ENCODE assay signal across 18 cellular contexts in the genomic region with DNA sequence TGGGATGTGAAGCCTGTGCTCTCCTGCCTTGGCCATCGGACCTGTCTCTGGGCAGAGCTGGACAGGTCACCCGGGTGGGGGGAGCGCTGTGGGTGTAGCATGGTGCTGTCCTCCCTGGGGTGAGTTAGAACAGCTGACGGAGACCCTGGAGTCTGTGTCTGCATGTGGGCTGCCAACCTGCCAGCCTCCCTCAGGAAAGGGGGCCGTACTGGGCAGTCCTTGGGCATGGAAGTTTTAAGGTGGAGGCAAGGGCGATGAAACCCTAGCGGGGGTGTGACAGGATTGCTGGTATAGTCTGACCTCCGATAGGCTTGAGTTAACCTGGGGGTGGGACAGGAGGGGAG. TPM values are rescaled to one million over a fixed set of nuclear protein-coding genes. Genes with fewer than 3 reads are reported as not detected.
DNase-seq lines count a peak whose midpoint lies in the region; ATAC-seq, FAIRE-seq and TF ChIP-seq lines count a peak whose summit lies in the region.
"Had no signal": no experiment of that assay in that cellular context is flagged by ENCODE, and none has a peak within 500 bp of the region (broad histone marks: within the 10 kb centered on the region; RNA-seq: fewer than 3 reads in every experiment).

No MANE protein-coding gene starts in this region.

- peaks cover 13 to 14% of the 10 kb centered on the region in 2 donors for H3K4me1 Mint-ChIP-seq in effector memory CD8-positive, alpha-beta T cell (ENCODE audit: low read depth in 2 of 2)
- peaks cover 7 to 33% (median 12%) of the 10 kb centered on the region in 3 donors for H3K4me1 Mint-ChIP-seq in CD8-positive, alpha-beta memory T cell
- no peaks in the 10 kb centered on the region for H3K4me1 Mint-ChIP-seq in mesothelial cell of epicardium

- intact Hi-C loops in left colon (cut with DNase I, micrococcal nuclease), result no loop called here

- H3K36me3 ChIP-seq in mesodermal cell (ENCODE audit: control insufficient read depth, insufficient read depth, low read length), result peaks cover 4% of the 10 kb centered on the region
- no peaks in the 10 kb centered on the region for H3K36me3 ChIP-seq in suprapubic skin
- no peaks in the 10 kb centered on the region for H3K36me3 ChIP-seq in CD8-positive, alpha-beta memory T cell (ENCODE audit: insufficient read depth, low read length)
- H3K36me3 ChIP-seq: neutrophil had no signal

- POLR2A ChIA-PET in CD8-positive, alpha-beta memory T cell (lab: Charles Lee), result no interaction called here

- H3K4me3 ChIP-seq in mesodermal cell (ENCODE audit: extremely low read depth, insufficient read depth, low read length, poor library complexity, severe bottlenecking) (peak overlapping the region; percentile 32), suprapubic skin (peak overlapping the region; percentile 43)
- no peak overlapping the region for H3K4me3 ChIP-seq in CD8-positive, alpha-beta memory T cell (ENCODE audit: low read length)

- no peaks in the 10 kb centered on the region for H3K9me3 ChIP-seq in mesodermal cell (ENCODE audit: control insufficient read depth, low read length)
- no peaks in the 10 kb centered on the region for H3K9me3 ChIP-seq in suprapubic skin
- no peaks in the 10 kb centered on the region for H3K9me3 ChIP-seq in CD8-positive, alpha-beta memory T cell (ENCODE audit: low read length)
- H3K9me3 ChIP-seq: neutrophil had no signal

- H3K9me3 Mint-ChIP-seq in effector memory CD8-positive, alpha-beta T cell, result no peaks in the 10 kb centered on the region
- no peaks in the 10 kb centered on the region for H3K9me3 Mint-ChIP-seq in CD8-positive, alpha-beta memory T cell
- H3K9me3 Mint-ChIP-seq in mesothelial cell of epicardium, result no peaks in the 10 kb centered on the region
- H3K9me3 Mint-ChIP-seq: IgD-negative memory B cell had no signal

- TF ChIP-seq CTCF in suprapubic skin (IDR thresholded peaks at IDR 0.05), result no peak
- TF ChIP-seq CTCF in mesothelial cell of epicardium (IDR thresholded peaks at IDR 0.05; ENCODE audit: unreplicated experiment), result no peak

- peak; percentile 76 for FAIRE-seq in HTR-8/SVneo (lab: Jason Lieb, UNC)
- FAIRE-seq: bronchial epithelial cell had no signal

- TF ChIP-seq EP300 in suprapubic skin (IDR thresholded peaks at IDR 0.05), result no peak

- H3K27me3 ChIP-seq in suprapubic skin, result peaks cover 71% of the 10 kb centered on the region
- peaks cover 26% of the 10 kb centered on the region for H3K27me3 ChIP-seq in CD8-positive, alpha-beta memory T cell (ENCODE audit: insufficient read depth, low read length, poor library complexity, severe bottlenecking)

- H3K27ac ChIP-seq in mesodermal cell (ENCODE audit: low read depth, low read length, severe bottlenecking) (no peak overlapping the region), suprapubic skin (no peak overlapping the region)
- no peak overlapping the region for H3K27ac ChIP-seq in CD8-positive, alpha-beta memory T cell (ENCODE audit: low read depth, low read length)
- H3K27ac ChIP-seq: neutrophil had no signal

- H3K27ac Mint-ChIP-seq in effector memory CD8-positive, alpha-beta T cell, result no peak overlapping the region
- H3K27ac Mint-ChIP-seq in CD8-positive, alpha-beta memory T cell, result no peak overlapping the region
- no peak overlapping the region for H3K27ac Mint-ChIP-seq in mesothelial cell of epicardium
- H3K27ac Mint-ChIP-seq: IgD-negative memory B cell had no signal

- DNase-seq in HTR-8/SVneo (ENCODE audit: insufficient read length, low spot score) (no peak), suprapubic skin (ENCODE audit: low spot score in 2 of 2) (no peak), NCI-H524 treated with DMSO at 0.1 percent for 48 hours (lab: John Stamatoyannopoulos, UW) (no peak), left colon (no peak), mesothelial cell of epicardium (ENCODE audit: low spot score in 2 of 2, unreplicated experiment in 2 of 2) (no peak)
- no peak for DNase-seq in effector memory CD8-positive, alpha-beta T cell
- no peak for DNase-seq in CD8-positive, alpha-beta memory T cell
- DNase-seq: activated CD4-positive, alpha-beta T cell treated with anti-CD3 and anti-CD28 coated beads, Interleukin-2, amount 50 U/mL, for 48 hours; activated effector memory CD4-positive, alpha-beta T cell treated with anti-CD3 and anti-CD28 coated beads, Interleukin-2, amount 50 U/mL, for 16 hours; GDM1; NCI-H1417 treated with DMSO at 0.1 percent for 48 hours; NCI-H510A had no signal

- H3K27me3 Mint-ChIP-seq in effector memory CD8-positive, alpha-beta T cell, result peaks cover 34 to 59% of the 10 kb centered on the region in 2 donors
- H3K27me3 Mint-ChIP-seq in CD8-positive, alpha-beta memory T cell, result peaks cover 34 to 38% of the 10 kb centered on the region in 2 donors
- peaks cover 77% of the 10 kb centered on the region for H3K27me3 Mint-ChIP-seq in mesothelial cell of epicardium (ENCODE audit: low read depth)

- peaks cover 5% of the 10 kb centered on the region for H3K36me3 Mint-ChIP-seq in effector memory CD8-positive, alpha-beta T cell (ENCODE audit: insufficient read depth)
- no peaks in the 10 kb centered on the region for H3K36me3 Mint-ChIP-seq in CD8-positive, alpha-beta memory T cell
- no peaks in the 10 kb centered on the region for H3K36me3 Mint-ChIP-seq in mesothelial cell of epicardium
- H3K36me3 Mint-ChIP-seq: IgD-negative memory B cell had no signal

- peaks cover 17% of the 10 kb centered on the region for H3K4me1 ChIP-seq in mesodermal cell (ENCODE audit: control insufficient read depth, insufficient read depth, low read length, poor library complexity, severe bottlenecking)
- peaks cover 38% of the 10 kb centered on the region for H3K4me1 ChIP-seq in suprapubic skin
- peaks cover 6% of the 10 kb centered on the region for H3K4me1 ChIP-seq in CD8-positive, alpha-beta memory T cell (ENCODE audit: insufficient read depth, low read length)

- CTCF ChIA-PET in CD8-positive, alpha-beta memory T cell (lab: Charles Lee), result interaction anchor here (0.6 to 1.5 kb wide), 2 partner anchors 9 to 67 kb away, joined by 3 read pairs; no protein-coding TSS in a partner anchor

- H3K4me3 Mint-ChIP-seq in effector memory CD8-positive, alpha-beta T cell, result peak overlapping the region; percentile 19 to 50
- H3K4me3 Mint-ChIP-seq in CD8-positive, alpha-beta memory T cell, result peak overlapping the region in 1 of 7 donors; percentile 68
- H3K4me3 Mint-ChIP-seq in mesothelial cell of epicardium, result no peak overlapping the region

- 96 to 100% methylated on average over 5 to 8 of the region's 8 CpGs for WGBS in mesodermal cell (ENCODE audit: insufficient coverage in 2 of 2), 2 experiments
- 79% methylated on average over 8 of the region's 8 CpGs for WGBS in suprapubic skin

- no peak for TF ChIP-seq POLR2A in suprapubic skin (IDR thresholded peaks at IDR 0.05)

- ATAC-seq in effector memory CD8-positive, alpha-beta T cell (replicated peaks), result no peak
- no peak for ATAC-seq in left colon
- ATAC-seq: SK-N-SH treated with all-trans-retinoic acid at 6 μM for 48 hours had no signal

RNA-seq across cellular contexts. Expression of a gene that starts 2.4 kb away (rescaled TPM):
- polyA plus RNA-seq in mesodermal cell (2013, experiment 1 of 2), result 30.3 TPM
- polyA plus RNA-seq in mesodermal cell (2013, experiment 2 of 2), result 18.1 TPM
- total RNA-seq in suprapubic skin, result 1 to 10 TPM in 3 of 4 donors, under 1 TPM in 1; 0.79 to 8.7 (median 3.3) TPM
- not detected for total RNA-seq in CD8-positive, alpha-beta memory T cell
- not detected for polyA plus RNA-seq in CD8-positive, alpha-beta memory T cell
- total RNA-seq in left colon, result 1 to 10 TPM; 8.9 to 9.1 TPM
- total RNA-seq in mesothelial cell of epicardium, result 0.23 to 0.34 TPM in 2 of 3 replicates, not detected in the other
- total RNA-seq: bronchial epithelial cell, M059J had no signal
- polyA plus RNA-seq: IgD-negative memory B cell had no signal

RNA-seq across cellular contexts. Expression of a gene that starts 11.0 kb away (rescaled TPM):
- 1.7 TPM for polyA plus RNA-seq in mesodermal cell (2013, experiment 1 of 2)
- 0.66 TPM for polyA plus RNA-seq in mesodermal cell (2013, experiment 2 of 2)
- total RNA-seq in suprapubic skin, result 1 to 10 TPM; 1.1 to 5.1 (median 1.8) TPM
- total RNA-seq in CD8-positive, alpha-beta memory T cell, result 1 to 10 TPM; 2.4 to 2.7 TPM
- polyA plus RNA-seq in CD8-positive, alpha-beta memory T cell, result 0.40 TPM
- total RNA-seq in left colon, result 1 to 10 TPM in 1 of 2 donors, under 1 TPM in 1; 0.67 to 1.7 TPM
- total RNA-seq in mesothelial cell of epicardium, result 2.8 to 4.2 TPM (median 3.2 TPM) in 3 replicates
- polyA plus RNA-seq: IgD-negative memory B cell had no signal

RNA-seq across cellular contexts. Expression of a gene that starts 16.0 kb away (rescaled TPM):
- polyA plus RNA-seq in mesodermal cell (2013, experiment 1 of 2), result 83.7 TPM
- 77.5 TPM for polyA plus RNA-seq in mesodermal cell (2013, experiment 2 of 2)
- total RNA-seq in suprapubic skin, result 10 to 100 TPM in 3 of 4 donors, 1 to 10 TPM in 1; 8.6 to 27.9 (median 13.2) TPM
- total RNA-seq in CD8-positive, alpha-beta memory T cell, result 10 to 100 TPM; 24.2 to 24.5 TPM
- 30.9 TPM for polyA plus RNA-seq in CD8-positive, alpha-beta memory T cell
- total RNA-seq in left colon, result 1 to 10 TPM; 7.9 to 9.9 TPM
- 77.9 to 81.3 TPM (median 81.2 TPM) in 3 replicates for total RNA-seq in mesothelial cell of epicardium

RNA-seq across cellular contexts. Expression of a gene that starts 32.3 kb away (rescaled TPM):
- polyA plus RNA-seq in mesodermal cell (2013, experiment 1 of 2), result 12.9 TPM
- polyA plus RNA-seq in mesodermal cell (2013, experiment 2 of 2), result 12.2 TPM
- 10 to 100 TPM; 14.8 to 18.4 (median 16.2) TPM for total RNA-seq in suprapubic skin
- total RNA-seq in CD8-positive, alpha-beta memory T cell, result 10 to 100 TPM; 35.3 to 36.9 TPM
- 120 TPM for polyA plus RNA-seq in CD8-positive, alpha-beta memory T cell
- 1 to 10 TPM; 3.4 to 5.9 TPM for total RNA-seq in left colon
- total RNA-seq in mesothelial cell of epicardium, result 7.0 to 8.1 TPM (median 7.9 TPM) in 3 replicates

RNA-seq across cellular contexts. Expression of a gene that starts 32.9 kb away (rescaled TPM):
- polyA plus RNA-seq in mesodermal cell (2013, experiment 1 of 2), result 4.6 TPM
- polyA plus RNA-seq in mesodermal cell (2013, experiment 2 of 2), result 3.4 TPM
- total RNA-seq in suprapubic skin (under 1 TPM; 0.45 to 0.68 (median 0.52) TPM), left colon (under 1 TPM; 0.15 to 0.17 TPM), mesothelial cell of epicardium (2.2 to 2.6 TPM (median 2.5 TPM) in 3 replicates)
- total RNA-seq in CD8-positive, alpha-beta memory T cell, result under 1 TPM; 0.38 to 0.44 TPM
- polyA plus RNA-seq in CD8-positive, alpha-beta memory T cell, result 0.49 TPM
